12 cellular contexts compared by ENCODE assay signal in genomic region chr15:71691322-71691699, GRCh38.
DNase-seq lines count a peak whose midpoint lies in the region; ATAC-seq, FAIRE-seq and TF ChIP-seq lines count a peak whose summit lies in the region.
"Had no signal": no experiment of that assay in that cellular context is flagged by ENCODE, and none has a peak within 500 bp of the region (broad histone marks: within the 10 kb centered on the region; RNA-seq: fewer than 3 reads in every experiment).

No MANE protein-coding gene starts in this region.

- H3K4me1 ChIP-seq in HEK293 (ENCODE audit: control insufficient read depth, insufficient read depth, low read length): peaks cover 14% of the 10 kb centered on the region
- H3K4me1 ChIP-seq in astrocyte (ENCODE audit: insufficient read depth, low read length): peaks cover 19% of the 10 kb centered on the region
- peaks cover 9% of the 10 kb centered on the region for H3K4me1 ChIP-seq in stomach smooth muscle (ENCODE audit: control insufficient read depth, insufficient read depth, low read length)
- H3K4me1 ChIP-seq in body of pancreas: peaks cover 10% of the 10 kb centered on the region
- H3K4me1 ChIP-seq: parathyroid adenoma had no signal

- TF ChIP-seq CTCF in HEK293 (tag by site-specific recombination; IDR thresholded peaks at IDR 0.05) (no peak), astrocyte (IDR thresholded peaks at IDR 0.05; ENCODE audit: insufficient read depth, low read depth, low read length) (no peak), body of pancreas (IDR thresholded peaks at IDR 0.05) (no peak)

- peaks cover 22% of the 10 kb centered on the region for H3K4me1 Mint-ChIP-seq in astrocyte (ENCODE audit: low read depth, unreplicated experiment)
- H3K4me1 Mint-ChIP-seq: activated naive CD8-positive, alpha-beta T cell treated with anti-CD3 and anti-CD28 coated beads, Interleukin-2, amount 50 U/mL, for 24 hours had no signal

- H3K27me3 ChIP-seq in astrocyte (ENCODE audit: insufficient read depth, low read length) (no peaks in the 10 kb centered on the region), stomach smooth muscle (ENCODE audit: control insufficient read depth in 1 of 2, insufficient read depth in 2 of 2, low read length in 2 of 2) (no peaks in the 10 kb centered on the region), body of pancreas (no peaks in the 10 kb centered on the region)

- H3K9ac ChIP-seq in astrocyte (ENCODE audit: low read length): peak overlapping the region; percentile 11
- no peak overlapping the region for H3K9ac ChIP-seq in stomach smooth muscle (ENCODE audit: low read length in 2 of 2)
- H3K9ac ChIP-seq: parathyroid adenoma had no signal

- H3K9me3 ChIP-seq in HEK293 (ENCODE audit: control insufficient read depth, insufficient read depth, low read depth, low read length) (no peaks in the 10 kb centered on the region), astrocyte (ENCODE audit: insufficient read depth, low read depth, low read length) (no peaks in the 10 kb centered on the region), stomach smooth muscle (ENCODE audit: control insufficient read depth in 2 of 2, low read length in 2 of 2) (no peaks in the 10 kb centered on the region), body of pancreas (no peaks in the 10 kb centered on the region)

- no peak for TF ChIP-seq POLR2A in body of pancreas (IDR thresholded peaks at IDR 0.05)

- peak overlapping the region; percentile 54; the same call in 1 of the 2 replicates for H3K27ac ChIP-seq in HEK293 (ENCODE audit: extremely low read depth, low read depth, low read length)
- H3K27ac ChIP-seq in astrocyte (ENCODE audit: low read depth, low read length): peak overlapping the region; percentile 47
- peak overlapping the region; percentile 11 for H3K27ac ChIP-seq in stomach smooth muscle (ENCODE audit: low read length)
- peak overlapping the region in 2 of 4 donors; percentile 63 to 67 for H3K27ac ChIP-seq in body of pancreas
- H3K27ac ChIP-seq: parathyroid adenoma had no signal

- H3K36me3 ChIP-seq in HEK293 (ENCODE audit: control insufficient read depth in 2 of 2, insufficient read depth in 1 of 2, low read length in 2 of 2) (no peaks in the 10 kb centered on the region), astrocyte (ENCODE audit: insufficient read depth, low read length) (no peaks in the 10 kb centered on the region), stomach smooth muscle (ENCODE audit: control insufficient read depth in 2 of 2, insufficient read depth in 2 of 2, low read length in 2 of 2) (no peaks in the 10 kb centered on the region), body of pancreas (replicated peaks in 1 of 2; ENCODE audit: insufficient read depth in 1 of 2, low read depth in 2 of 2) (no peaks in the 10 kb centered on the region)

- H3K9me3 Mint-ChIP-seq in astrocyte (ENCODE audit: unreplicated experiment): peaks cover 3% of the 10 kb centered on the region
- H3K9me3 Mint-ChIP-seq: activated naive CD8-positive, alpha-beta T cell treated with anti-CD3 and anti-CD28 coated beads, Interleukin-2, amount 50 U/mL, for 24 hours had no signal

- ATAC-seq in body of pancreas: no peak
- ATAC-seq: activated CD4-positive, CD25-positive, alpha-beta regulatory T cell treated with anti-CD3 and anti-CD28 coated beads, Interleukin-2, amount 50 U/mL, for 24 hours; activated naive CD8-positive, alpha-beta T cell treated with anti-CD3 and anti-CD28 coated beads, Interleukin-2, amount 50 U/mL, for 24 hours had no signal

- H4K20me1 ChIP-seq in astrocyte (ENCODE audit: insufficient read depth, low read length): no peaks in the 10 kb centered on the region

- H3K79me2 ChIP-seq in astrocyte (ENCODE audit: insufficient read depth, low read length): no peaks in the 10 kb centered on the region
- H3K79me2 ChIP-seq: parathyroid adenoma had no signal

- peaks cover 1% of the 10 kb centered on the region for H3K36me3 Mint-ChIP-seq in astrocyte (ENCODE audit: low read depth, unreplicated experiment)

- no peak overlapping the region for H2AFZ ChIP-seq in astrocyte (ENCODE audit: low read depth, low read length)
- H2AFZ ChIP-seq: parathyroid adenoma had no signal

- H3K4me3 ChIP-seq in HEK293 (ENCODE audit: low read depth, low read length) (no peak overlapping the region), astrocyte (ENCODE audit: insufficient read depth, low read depth, low read length) (no peak overlapping the region), stomach smooth muscle (ENCODE audit: low read length in 2 of 2) (peak overlapping the region; percentile 40 to 48), body of pancreas (no peak overlapping the region)

- H3K4me2 ChIP-seq in astrocyte (ENCODE audit: low read length): peak overlapping the region; percentile 73

- FAIRE-seq in astrocyte (lab: Jason Lieb, UNC): no peak

- CTCF ChIA-PET in HEK293 (lab: Yijun Ruan, JAX): interaction anchor here (0.6 to 2.6 kb wide), 6 partner anchors 41 to 1109 kb away, joined by 3 to 10 read pairs (median 4); no protein-coding TSS in a partner anchor

- WGBS in body of pancreas, 2 donors: 45 to 58% methylated on average over 4 of the region's 4 CpGs

- POLR2A ChIA-PET in HEK293 (lab: Yijun Ruan, JAX): no interaction called here

- intact Hi-C loops in body of pancreas (cut with DNase I): no loop called here

- peak overlapping the region; percentile 28 for H3K27ac Mint-ChIP-seq in astrocyte (ENCODE audit: unreplicated experiment)
- H3K27ac Mint-ChIP-seq: activated naive CD8-positive, alpha-beta T cell treated with anti-CD3 and anti-CD28 coated beads, Interleukin-2, amount 50 U/mL, for 24 hours had no signal

- DNase-seq in astrocyte (ENCODE audit: low read depth) (no peak), kidney glomerular epithelial cell (lab: John Stamatoyannopoulos, UW) (peak; percentile 89), NCI-H510A (lab: John Stamatoyannopoulos, UW) (no peak), NCI-H510A treated with DMSO at 0.1 percent for 48 hours (lab: John Stamatoyannopoulos, UW) (no peak), body of pancreas (no peak), SK-N-DZ (ENCODE audit: low spot score) (no peak)
- DNase-seq: activated naive CD8-positive, alpha-beta T cell treated with anti-CD3 and anti-CD28 coated beads, Interleukin-2, amount 50 U/mL, for 24 hours; C1 segment of cervical spinal cord had no signal

- no peaks in the 10 kb centered on the region for H3K27me3 Mint-ChIP-seq in astrocyte (ENCODE audit: low read depth, unreplicated experiment)

- H3K4me3 Mint-ChIP-seq in astrocyte (ENCODE audit: unreplicated experiment): no peak overlapping the region
- H3K4me3 Mint-ChIP-seq: activated naive CD8-positive, alpha-beta T cell treated with anti-CD3 and anti-CD28 coated beads, Interleukin-2, amount 50 U/mL, for 24 hours had no signal

TF ChIP-seq in HEK293, 187 proteins besides CTCF, POLR2A, EP300 and RAD21:
- TF ChIP-seq ZNF768 (tag by site-specific recombination; IDR thresholded peaks at IDR 0.05) (0 out of 2 replicates have a peak, but pooled peaks have one; percentile 9), ZNF157 (tag by site-specific recombination; IDR thresholded peaks at IDR 0.05) (no peak)

Comparison
In these comparisons a context has a peak if more than half of its experiments do, and no peak if none do; other contexts are left out.
1. H3K4me3 ChIP-seq: peak in stomach smooth muscle (2 of 2); none in HEK293 (single experiment), astrocyte (single experiment) and body of pancreas (0 of 2).